8 cellular contexts compared by ENCODE assay signal in the genomic region with DNA sequence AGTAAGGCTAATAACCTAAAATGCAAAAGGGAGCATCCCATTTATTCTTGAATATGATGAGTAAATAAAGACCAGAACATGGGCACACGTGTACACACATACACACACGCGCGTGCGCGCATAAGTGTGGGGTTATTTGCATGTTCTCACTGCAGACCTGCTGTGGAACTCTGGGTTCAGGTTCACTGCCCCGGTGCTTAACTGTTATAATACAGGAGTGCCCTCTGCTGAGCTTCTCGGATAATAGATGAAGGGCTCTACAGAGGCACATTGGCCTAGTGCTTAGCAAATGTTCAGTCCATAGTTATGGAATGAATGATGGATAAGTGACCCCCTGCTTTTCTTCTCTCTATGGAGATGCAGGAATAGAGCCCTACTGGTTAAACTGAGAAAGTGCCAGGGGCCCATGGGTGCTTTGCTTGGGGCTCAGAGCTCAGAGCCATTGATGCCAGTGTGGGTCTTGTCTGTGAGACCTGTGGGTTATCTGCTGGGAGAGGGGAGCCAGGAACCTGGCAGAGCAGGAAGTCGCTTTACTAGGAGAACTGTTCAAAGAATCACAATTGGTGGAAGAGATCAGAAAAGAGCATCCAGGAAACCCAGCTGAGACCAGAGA. TPM values are rescaled to one million over a fixed set of nuclear protein-coding genes. Genes with fewer than 3 reads are reported as not detected.
DNase-seq lines count a peak whose midpoint lies in the region; ATAC-seq and TF ChIP-seq lines count a peak whose summit lies in the region.

No MANE protein-coding gene starts in this region.

- no peak overlapping the region for H2BK15ac ChIP-seq in mesendoderm (replicated peaks; ENCODE audit: low read depth)

- no peak overlapping the region for H4K8ac ChIP-seq in mesendoderm (ENCODE audit: low read depth, low read length)

- no peak overlapping the region for H3K9ac ChIP-seq in mesendoderm (ENCODE audit: low read length)

- no peak overlapping the region for H3K4me3 ChIP-seq in mesendoderm (ENCODE audit: low read length)
- H3K4me3 ChIP-seq in testis: no peak overlapping the region

- no peak overlapping the region for H2BK120ac ChIP-seq in mesendoderm (ENCODE audit: low read depth, low read length)

- intact Hi-C loops in testis (cut with DNase I; ENCODE audit: low total_unique reads): loop anchor here (10.0 kb wide), 1 partner anchor 366 kb away; no protein-coding TSS in a partner anchor

- no peak overlapping the region for H3K18ac ChIP-seq in mesendoderm (ENCODE audit: low read length)

- H3K79me2 ChIP-seq in mesendoderm (ENCODE audit: control insufficient read depth, insufficient read depth, low read length): peaks cover 3% of the 10 kb centered on the region

- H2BK5ac ChIP-seq in mesendoderm (ENCODE audit: low read length): no peak overlapping the region

- H3K23ac ChIP-seq in mesendoderm (ENCODE audit: low read length): no peak overlapping the region

- H3K56ac ChIP-seq in mesendoderm (ENCODE audit: low read length): no peak overlapping the region

- no peak overlapping the region for H2AK5ac ChIP-seq in mesendoderm (ENCODE audit: low read length)

- H3K79me1 ChIP-seq in mesendoderm (ENCODE audit: low read length): peaks cover 4% of the 10 kb centered on the region

- H3K4me1 ChIP-seq in mesendoderm (ENCODE audit: control insufficient read depth, low read depth, low read length) (no peaks in the 10 kb centered on the region), testis (no peaks in the 10 kb centered on the region)

- H3K27me3 ChIP-seq in mesendoderm (ENCODE audit: insufficient read depth, low read length, poor library complexity): no peaks in the 10 kb centered on the region
- no peaks in the 10 kb centered on the region for H3K27me3 ChIP-seq in testis

- H3K36me3 ChIP-seq in mesendoderm (ENCODE audit: control insufficient read depth, insufficient read depth, low read length) (no peaks in the 10 kb centered on the region), testis (ENCODE audit: low read depth, missing control alignments) (no peaks in the 10 kb centered on the region)

- WGBS in mesendoderm (ENCODE audit: extremely low coverage, insufficient coverage, low lambda C conversion rate): no CpG with 5 or more reads among the region's 9 CpGs
- WGBS in testis, 2 donors: 61 to 65% methylated on average over 9 of the region's 9 CpGs

- DNase-seq in SIG-M5 treated with dmso at 0.1 percent for 504 hours (lab: John Stamatoyannopoulos, UW; ENCODE audit: unreplicated experiment): peak; percentile 5
- DNase-seq in SIG-M5 (lab: John Stamatoyannopoulos, UW): no peak
- peak; percentile 62 for DNase-seq in NCI-H2196 treated with DMSO at 0.1 percent for 48 hours (lab: John Stamatoyannopoulos, UW; ENCODE audit: unreplicated experiment)
- DNase-seq in activated CD4-positive, alpha-beta T cell treated with anti-CD3 and anti-CD28 coated beads for 48 hours: peak; percentile 81
- DNase-seq in dermis microvascular lymphatic vessel endothelial cell (ENCODE audit: low read depth in 2 of 2): peak; percentile 59 to 75
- DNase-seq in mesendoderm: peak; percentile 72
- DNase-seq in testis: peak; percentile 63

- ATAC-seq in HG02852 (IDR thresholded peaks at IDR 0.05; ENCODE audit: unreplicated experiment): peak; percentile 44

- TF ChIP-seq POLR2A in testis (IDR thresholded peaks at IDR 0.05): no peak

- TF ChIP-seq CTCF in testis (IDR thresholded peaks at IDR 0.05): no peak

- H4K5ac ChIP-seq in mesendoderm (ENCODE audit: low read length): no peak overlapping the region

- H3K4ac ChIP-seq in mesendoderm (ENCODE audit: low read depth, low read length): no peak overlapping the region

- no peak overlapping the region for H3K4me2 ChIP-seq in mesendoderm (ENCODE audit: low read length)

- H3K27ac ChIP-seq in mesendoderm (ENCODE audit: low read depth, low read length): no peak overlapping the region
- H3K27ac ChIP-seq in testis: no peak overlapping the region

- H3K9me3 ChIP-seq in testis: no peaks in the 10 kb centered on the region

RNA-seq across cellular contexts. Expression of a gene that starts 3.6 kb away (rescaled TPM):
- total RNA-seq in dermis microvascular lymphatic vessel endothelial cell: 2.7 and 4.4 TPM in 2 replicates
- polyA plus RNA-seq in mesendoderm (2013, experiment 1 of 2): 23.7 TPM
- 23.8 TPM for polyA plus RNA-seq in mesendoderm (2013, experiment 2 of 2)
- total RNA-seq in testis: 1 to 10 TPM; 1.3 to 3.0 TPM
- 4.4 TPM for polyA plus RNA-seq in testis (ENCODE audit: insufficient read depth, low read depth, low replicate concordance)
